In the genomic region with DNA sequence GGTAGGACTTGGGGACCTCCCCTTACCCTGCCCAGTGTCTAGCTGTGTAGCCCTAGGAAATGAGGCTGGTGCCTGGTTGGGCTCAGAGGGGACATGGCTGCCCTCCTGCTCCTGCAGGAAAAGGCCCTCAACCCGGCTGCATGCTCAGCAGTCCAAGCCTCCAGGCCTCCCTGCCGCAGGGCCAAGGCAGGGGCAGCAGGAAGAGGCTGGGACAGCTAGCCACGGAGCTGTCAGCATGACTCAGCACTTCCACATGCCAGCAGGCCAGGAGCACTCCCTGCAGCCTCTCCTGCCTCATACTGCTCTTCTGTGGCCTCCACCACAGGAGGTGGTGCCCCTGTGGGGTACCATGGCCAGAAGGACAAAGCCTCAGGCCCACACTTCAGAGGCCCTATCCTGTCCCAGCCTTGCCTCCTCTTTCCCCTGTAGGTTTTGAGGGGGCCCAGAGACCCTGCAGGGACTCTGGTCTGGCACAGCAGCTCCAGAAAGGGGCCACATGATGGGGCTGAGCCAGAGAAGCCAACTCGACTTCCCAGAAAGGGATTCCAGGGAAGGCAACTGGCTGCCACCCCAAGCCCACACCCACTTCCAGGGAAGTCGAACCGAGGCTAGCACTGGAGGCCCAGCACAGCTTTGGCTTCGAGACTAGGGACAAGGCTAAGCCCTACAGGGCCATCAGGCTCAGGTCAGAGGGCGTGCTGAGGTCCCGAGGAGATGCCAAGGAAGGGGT, we compare ENCODE assay signal across 8 cellular contexts. TPM values are rescaled to one million over a fixed set of nuclear protein-coding genes. Genes with fewer than 3 reads are reported as not detected.
A peak's percentile ranks its signal among the peaks of the same experiment; 100 is the strongest.
DNase-seq lines count a peak whose midpoint lies in the region; ATAC-seq and TF ChIP-seq lines count a peak whose summit lies in the region.

No MANE protein-coding gene starts in this region.

- no peaks in the 10 kb centered on the region for H3K9me3 ChIP-seq in adrenal gland (replicated peaks in 1 of 3)
- no peaks in the 10 kb centered on the region for H3K9me3 ChIP-seq in heart left ventricle

- peak in 1 of 2 donors; percentile 35 for TF ChIP-seq POLR2A in adrenal gland (IDR thresholded peaks at IDR 0.05)
- no peak for TF ChIP-seq POLR2A in heart left ventricle (IDR thresholded peaks at IDR 0.05)

- H3K27me3 ChIP-seq in KMS-11 (ENCODE audit: insufficient read depth, low read depth) (no peaks in the 10 kb centered on the region), adrenal gland (no peaks in the 10 kb centered on the region), heart left ventricle (no peaks in the 10 kb centered on the region)

- H3K9ac ChIP-seq in KMS-11, result no peak overlapping the region; the same call in 1 of the 2 replicates

- intact Hi-C loops in adrenal gland (cut with DNase I) (no loop called here), heart left ventricle (cut with DNase I) (loop anchor here in 1 of 10 donors (5.0 kb wide), 1 partner anchor 36 kb away; no protein-coding TSS in a partner anchor)

- no peaks in the 10 kb centered on the region for H4K20me1 ChIP-seq in KMS-11 (ENCODE audit: insufficient read depth)

- no peak overlapping the region for H3K4me2 ChIP-seq in KMS-11

- peaks cover 3% of the 10 kb centered on the region; the same call in 1 of the 2 replicates for H3K79me2 ChIP-seq in KMS-11 (ENCODE audit: insufficient read depth, low read depth)

- no peak for TF ChIP-seq CTCF in KMS-11 (conservative IDR thresholded peaks at IDR 0.05; ENCODE audit: low read depth, low read length)
- TF ChIP-seq CTCF in adrenal gland (IDR thresholded peaks at IDR 0.05), result no peak
- no peak for TF ChIP-seq CTCF in heart left ventricle (IDR thresholded peaks at IDR 0.05)

- DNase-seq in AML-193 (lab: John Stamatoyannopoulos, UW), result peak; percentile 78 to 79
- DNase-seq in adrenal gland, result peak; percentile 81 to 91 (median 89)
- DNase-seq in heart left ventricle, result peak; percentile 65 to 89 (median 84)
- DNase-seq in renal cortical epithelial cell (ENCODE audit: low read depth), result peak; percentile 86
- no peak for DNase-seq in DMS153 (lab: John Stamatoyannopoulos, UW)
- no peak for DNase-seq in NCI-H128 (lab: John Stamatoyannopoulos, UW; ENCODE audit: unreplicated experiment)

- H2AFZ ChIP-seq in KMS-11 (ENCODE audit: low read depth), result no peak overlapping the region

- H3K4me1 ChIP-seq in KMS-11 (ENCODE audit: low read depth, poor library complexity, severe bottlenecking), result peaks cover 17% of the 10 kb centered on the region
- H3K4me1 ChIP-seq in adrenal gland (replicated peaks in 1 of 2), result peaks cover 26 to 40% of the 10 kb centered on the region in 2 donors
- H3K4me1 ChIP-seq in heart left ventricle, result peaks cover 0 to 54% (median 13%) of the 10 kb centered on the region in 12 donors

- 52 to 74% (median 63%) methylated on average over 5 to 9 of the region's 9 CpGs for whole genome bisulfite sequencing in adrenal gland, 4 donors
- WGBS in heart left ventricle, 4 donors, result 54 to 60% (median 57%) methylated on average over 7 to 9 of the region's 9 CpGs

- H3K27ac ChIP-seq in KMS-11, result peak overlapping the region; percentile 55; the same call in 1 of the 2 replicates
- H3K27ac ChIP-seq in adrenal gland, result peak overlapping the region; percentile 1 to 86 (median 80)
- H3K27ac ChIP-seq in heart left ventricle, result peak overlapping the region; percentile 21 to 86 (median 64)

- H3K4me3 ChIP-seq in KMS-11 (IDR thresholded peaks at IDR 0.05; ENCODE audit: insufficient read depth, low read depth, low read length) (no peak overlapping the region), adrenal gland (no peak overlapping the region), heart left ventricle (no peak overlapping the region)

- H3K36me3 ChIP-seq in KMS-11 (ENCODE audit: insufficient read depth) (no peaks in the 10 kb centered on the region), adrenal gland (replicated peaks in 1 of 2) (peaks cover 0 to 80% of the 10 kb centered on the region in 2 donors), heart left ventricle (peaks cover 4 to 97% (median 78%) of the 10 kb centered on the region in 9 donors)

- ATAC-seq in heart left ventricle (peak; percentile 67 to 92 (median 84)), GM19397 (IDR thresholded peaks at IDR 0.05; ENCODE audit: unreplicated experiment) (no peak)

RNA-seq across cellular contexts. Expression of a gene that starts 19.5 kb away (rescaled TPM):
- total RNA-seq in adrenal gland, result 100 to 1,000 TPM; 256 to 516 (median 357) TPM
- polyA plus RNA-seq in adrenal gland, result 100 to 1,000 TPM; 131 to 253 (median 150) TPM
- total RNA-seq in heart left ventricle, result 100 to 1,000 TPM in 1 of 9 donors, 10 to 100 TPM in 8; 20.6 to 111 (median 36.6) TPM
- polyA plus RNA-seq in heart left ventricle, result 100 to 1,000 TPM in 1 of 2 donors, 10 to 100 TPM in 1; 23.8 to 111 TPM
- total RNA-seq in renal cortical epithelial cell, result 442 and 590 TPM in 2 replicates

Comparison
In these comparisons a context has a peak if more than half of its experiments do, and no peak if none do; other contexts are left out.
1. DNase-seq: peak in AML-193 (2 of 2), adrenal gland (7 of 7), heart left ventricle (5 of 5) and renal cortical epithelial cell (single experiment); none in DMS153 (single experiment) and NCI-H128 (single experiment).
2. Peak in every context shown above with its lines, with median percentiles within 50 percentile points of each other: H3K27ac ChIP-seq.